23 cellular contexts compared by ENCODE assay signal in genomic region chr6:169376458-169376857, GRCh38.
"Had no signal": no experiment of that assay in that cellular context is flagged by ENCODE, and none has a peak within 500 bp of the region (broad histone marks: within the 10 kb centered on the region; RNA-seq: fewer than 3 reads in every experiment).

No MANE protein-coding gene starts in this region.

- H3K4me3 ChIP-seq: K562, SJSA1, SK-N-MC had no signal

- H3K27ac ChIP-seq: HL-60, KMS-11, SJSA1, SK-N-MC had no signal

- H3K27me3 ChIP-seq: SJSA1 had no signal

- H3K36me3 Mint-ChIP-seq: IgD-negative memory B cell had no signal

- H3K4me1 ChIP-seq: SJSA1 had no signal

- ATAC-seq: K562 had no signal

- H3K27ac Mint-ChIP-seq: IgD-negative memory B cell had no signal

- H3K9ac ChIP-seq: KMS-11 had no signal

- DNase-seq: Kasumi-1, MM.1S, NCI-H1092 treated with DMSO at 0.1 percent for 48 hours, NCI-H1436, NCI-H187, NCI-H2029, NCI-H2081 treated with DMSO at 0.1 percent for 48 hours, NCI-H2171, NCI-H226, NCI-H446, NCI-H510A, NCI-H524 treated with DMSO at 0.1 percent for 48 hours, NCI-H69, NCI-H774, Right ventricle myocardium superior, RPMI8226, SIG-M5 had no signal

- H3K9me3 ChIP-seq: SJSA1 had no signal

- H3K36me3 ChIP-seq: SJSA1 had no signal
